In the genomic region with DNA sequence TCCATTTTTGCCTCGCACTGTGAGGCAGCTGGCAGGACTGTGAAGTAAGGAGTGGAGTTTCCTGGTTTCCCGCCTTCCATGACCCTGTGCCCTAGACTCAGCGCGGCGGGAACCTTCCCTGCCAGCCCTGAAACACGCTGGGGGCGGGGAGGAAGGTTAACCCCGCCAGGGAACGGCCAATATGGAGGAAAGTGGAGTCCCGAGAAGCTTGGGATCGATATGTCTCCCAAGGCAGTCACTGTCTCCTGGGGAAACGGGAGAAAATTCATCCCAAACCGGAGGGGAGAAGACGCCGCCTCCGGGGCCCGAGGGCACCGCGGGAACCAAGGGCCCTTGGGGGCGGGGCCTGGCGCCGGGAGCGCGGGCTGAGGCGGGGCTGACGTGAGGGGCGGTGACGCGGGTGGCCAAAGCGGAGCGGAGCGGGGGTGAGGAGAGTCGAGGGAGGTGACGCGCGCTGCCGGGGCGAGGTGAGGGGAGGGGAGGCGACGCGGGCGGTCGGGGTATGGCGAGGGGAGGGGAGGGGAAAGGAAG, we compare ENCODE assay signal across 8 cellular contexts. TPM values are rescaled to one million over a fixed set of nuclear protein-coding genes. Genes with fewer than 3 reads are reported as not detected.
A peak's percentile ranks its signal among the peaks of the same experiment; 100 is the strongest.
DNase-seq lines count a peak whose midpoint lies in the region; ATAC-seq and TF ChIP-seq lines count a peak whose summit lies in the region.

A gene with protein sequence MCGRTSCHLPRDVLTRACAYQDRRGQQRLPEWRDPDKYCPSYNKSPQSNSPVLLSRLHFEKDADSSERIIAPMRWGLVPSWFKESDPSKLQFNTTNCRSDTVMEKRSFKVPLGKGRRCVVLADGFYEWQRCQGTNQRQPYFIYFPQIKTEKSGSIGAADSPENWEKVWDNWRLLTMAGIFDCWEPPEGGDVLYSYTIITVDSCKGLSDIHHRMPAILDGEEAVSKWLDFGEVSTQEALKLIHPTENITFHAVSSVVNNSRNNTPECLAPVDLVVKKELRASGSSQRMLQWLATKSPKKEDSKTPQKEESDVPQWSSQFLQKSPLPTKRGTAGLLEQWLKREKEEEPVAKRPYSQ (plus strand): TSS at position 432 of the 531 bp plus-strand sequence. CDS start 863 bp downstream, outside the sequence.

- peak within 1 kb of the TSS; percentile 77 for H3K4me3 ChIP-seq in AG09309 (ENCODE audit: control insufficient read depth, low read depth, low read length)

- peaks cover 34% of the 10 kb centered on the region for H3K4me1 Mint-ChIP-seq in dendritic cell treated with granulocyte-macrophage colony-stimulating factor and Interleukin-4, amounts not matched to agents 40 ng/mL and 50 ng/mL, for 4 days (ENCODE audit: low read depth)

- intact Hi-C loops in dendritic cell treated with granulocyte-macrophage colony-stimulating factor and Interleukin-4, amounts not matched to agents 40 ng/mL and 50 ng/mL, for 4 days (cut with micrococcal nuclease): loop anchor here (2.0 to 10.0 kb wide), 2 partner anchors 38 to 304 kb away; a partner anchor contains a TSS

- peaks cover 5% of the 10 kb centered on the region for H3K27me3 Mint-ChIP-seq in dendritic cell treated with granulocyte-macrophage colony-stimulating factor and Interleukin-4, amounts not matched to agents 40 ng/mL and 50 ng/mL, for 4 days

- H3K4me3 Mint-ChIP-seq in dendritic cell treated with granulocyte-macrophage colony-stimulating factor and Interleukin-4, amounts not matched to agents 40 ng/mL and 50 ng/mL, for 4 days: peak within 1 kb of the TSS; percentile 88

- ATAC-seq in GM19351 (IDR thresholded peaks at IDR 0.05; ENCODE audit: unreplicated experiment) (peak; percentile 50), left lobe of liver (peak; percentile 91)

- H3K36me3 Mint-ChIP-seq in dendritic cell treated with granulocyte-macrophage colony-stimulating factor and Interleukin-4, amounts not matched to agents 40 ng/mL and 50 ng/mL, for 4 days (ENCODE audit: low read depth): peaks cover 59% of the 10 kb centered on the region

- DNase-seq in AG09309 (ENCODE audit: low read depth): no peak
- DNase-seq in HK-2 (ENCODE audit: unreplicated experiment): peak; percentile 94
- DNase-seq in NCI-H82 (lab: John Stamatoyannopoulos, UW): peak; percentile 97
- DNase-seq in activated CD4-positive, alpha-beta T cell treated with anti-CD3 and anti-CD28 coated beads, Interleukin-2, amount 50 U/mL, for 48 hours: peak; percentile 94 to 95
- peak; percentile 96 for DNase-seq in left lobe of liver (ENCODE audit: low spot score)
- DNase-seq in stimulated activated CD4-positive, alpha-beta T cell treated with anti-CD3 and anti-CD28 coated beads, Interleukin-2, amount 100 ng/mL, for 24 hours: peak; percentile 94

- H3K9me3 Mint-ChIP-seq in dendritic cell treated with granulocyte-macrophage colony-stimulating factor and Interleukin-4, amounts not matched to agents 40 ng/mL and 50 ng/mL, for 4 days: no peaks in the 10 kb centered on the region

- TF ChIP-seq CTCF in AG09309 (IDR thresholded peaks at IDR 0.05; ENCODE audit: control insufficient read depth, insufficient read depth, low read depth, low read length, missing control alignments): no peak

- H3K27ac Mint-ChIP-seq in dendritic cell treated with granulocyte-macrophage colony-stimulating factor and Interleukin-4, amounts not matched to agents 40 ng/mL and 50 ng/mL, for 4 days: peak within 1 kb of the TSS; percentile 90

RNA-seq across cellular contexts. Expression of the gene that starts here (rescaled TPM):
- 19.1 TPM for total RNA-seq in left lobe of liver
